Comparison of ENCODE assay signal across 1 cellular context in the genomic region with DNA sequence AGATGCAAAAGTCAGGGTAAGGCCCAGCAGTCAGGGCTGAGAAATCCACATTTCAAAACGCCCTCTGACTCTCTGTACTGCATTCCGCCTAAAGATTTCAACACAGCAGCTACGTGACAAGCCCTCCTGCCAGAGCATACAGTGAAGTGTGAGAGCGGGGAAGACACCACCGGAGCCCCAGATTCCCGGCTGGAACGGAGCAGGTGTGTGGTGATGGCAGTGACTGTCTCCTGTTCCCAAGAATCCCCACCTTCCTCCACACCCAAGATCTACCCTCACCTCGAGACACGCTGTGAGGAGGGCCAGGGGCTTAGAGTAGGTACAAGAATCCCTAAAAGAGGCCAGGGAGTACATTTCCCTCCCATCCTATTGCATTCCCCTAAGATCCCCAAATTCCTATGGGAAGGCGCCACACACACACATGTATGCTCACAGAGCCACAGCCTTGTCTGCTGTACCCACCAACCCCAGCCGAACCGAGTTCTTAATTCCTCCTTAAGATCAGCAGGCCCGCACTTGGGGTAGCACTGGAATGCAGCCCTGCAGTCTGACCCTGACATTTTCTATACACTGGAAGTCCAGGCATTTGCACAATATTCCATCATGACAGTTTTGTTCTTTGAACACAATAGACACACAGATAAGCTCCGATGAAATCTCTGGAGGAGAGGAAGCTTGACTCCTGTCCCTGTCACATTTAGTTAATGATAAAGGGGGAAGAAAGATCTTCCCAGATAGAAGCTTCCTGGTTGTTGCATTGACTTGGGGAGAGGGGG.
TF ChIP-seq lines count a peak whose summit lies in the region.

No MANE protein-coding gene starts in this region.

TF ChIP-seq in HepG2, 621 proteins besides CTCF, POLR2A, EP300 and RAD21 (continued from another document and continues in another):
- TF ChIP-seq, protein P1, sequence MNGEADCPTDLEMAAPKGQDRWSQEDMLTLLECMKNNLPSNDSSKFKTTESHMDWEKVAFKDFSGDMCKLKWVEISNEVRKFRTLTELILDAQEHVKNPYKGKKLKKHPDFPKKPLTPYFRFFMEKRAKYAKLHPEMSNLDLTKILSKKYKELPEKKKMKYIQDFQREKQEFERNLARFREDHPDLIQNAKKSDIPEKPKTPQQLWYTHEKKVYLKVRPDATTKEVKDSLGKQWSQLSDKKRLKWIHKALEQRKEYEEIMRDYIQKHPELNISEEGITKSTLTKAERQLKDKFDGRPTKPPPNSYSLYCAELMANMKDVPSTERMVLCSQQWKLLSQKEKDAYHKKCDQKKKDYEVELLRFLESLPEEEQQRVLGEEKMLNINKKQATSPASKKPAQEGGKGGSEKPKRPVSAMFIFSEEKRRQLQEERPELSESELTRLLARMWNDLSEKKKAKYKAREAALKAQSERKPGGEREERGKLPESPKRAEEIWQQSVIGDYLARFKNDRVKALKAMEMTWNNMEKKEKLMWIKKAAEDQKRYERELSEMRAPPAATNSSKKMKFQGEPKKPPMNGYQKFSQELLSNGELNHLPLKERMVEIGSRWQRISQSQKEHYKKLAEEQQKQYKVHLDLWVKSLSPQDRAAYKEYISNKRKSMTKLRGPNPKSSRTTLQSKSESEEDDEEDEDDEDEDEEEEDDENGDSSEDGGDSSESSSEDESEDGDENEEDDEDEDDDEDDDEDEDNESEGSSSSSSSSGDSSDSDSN (CRISPR knock-in tag; IDR thresholded peaks at IDR 0.05): peak; percentile 57
- TF ChIP-seq JARID2 (CRISPR knock-in tag; IDR thresholded peaks at IDR 0.05; ENCODE audit: insufficient replicate concordance): no peak
- no peak for TF ChIP-seq WIZ (CRISPR knock-in tag; IDR thresholded peaks at IDR 0.05)
- TF ChIP-seq SP4 (CRISPR knock-in tag; IDR thresholded peaks at IDR 0.05): no peak
- TF ChIP-seq PAF1 (CRISPR knock-in tag; IDR thresholded peaks at IDR 0.05): no peak
- TF ChIP-seq RXRB (CRISPR knock-in tag; IDR thresholded peaks at IDR 0.05; ENCODE audit: borderline replicate concordance): peak; percentile 46; the same call in 1 of the 2 replicates
- TF ChIP-seq ZNF501 (CRISPR knock-in tag; IDR thresholded peaks at IDR 0.05): 0 out of 2 replicates have a peak, but pooled peaks have one; percentile 58
- TF ChIP-seq NR2F1 (CRISPR knock-in tag; IDR thresholded peaks at IDR 0.05): no peak
- TF ChIP-seq MTA1 (CRISPR knock-in tag; IDR thresholded peaks at IDR 0.05; ENCODE audit: borderline replicate concordance): peak; percentile 33; the same call in 1 of the 2 replicates
- TF ChIP-seq, protein P2, sequence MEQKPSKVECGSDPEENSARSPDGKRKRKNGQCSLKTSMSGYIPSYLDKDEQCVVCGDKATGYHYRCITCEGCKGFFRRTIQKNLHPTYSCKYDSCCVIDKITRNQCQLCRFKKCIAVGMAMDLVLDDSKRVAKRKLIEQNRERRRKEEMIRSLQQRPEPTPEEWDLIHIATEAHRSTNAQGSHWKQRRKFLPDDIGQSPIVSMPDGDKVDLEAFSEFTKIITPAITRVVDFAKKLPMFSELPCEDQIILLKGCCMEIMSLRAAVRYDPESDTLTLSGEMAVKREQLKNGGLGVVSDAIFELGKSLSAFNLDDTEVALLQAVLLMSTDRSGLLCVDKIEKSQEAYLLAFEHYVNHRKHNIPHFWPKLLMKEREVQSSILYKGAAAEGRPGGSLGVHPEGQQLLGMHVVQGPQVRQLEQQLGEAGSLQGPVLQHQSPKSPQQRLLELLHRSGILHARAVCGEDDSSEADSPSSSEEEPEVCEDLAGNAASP (CRISPR knock-in tag; IDR thresholded peaks at IDR 0.05; ENCODE audit: borderline replicate concordance): peak; percentile 52; the same call in 1 of the 2 replicates
- TF ChIP-seq, protein P3, sequence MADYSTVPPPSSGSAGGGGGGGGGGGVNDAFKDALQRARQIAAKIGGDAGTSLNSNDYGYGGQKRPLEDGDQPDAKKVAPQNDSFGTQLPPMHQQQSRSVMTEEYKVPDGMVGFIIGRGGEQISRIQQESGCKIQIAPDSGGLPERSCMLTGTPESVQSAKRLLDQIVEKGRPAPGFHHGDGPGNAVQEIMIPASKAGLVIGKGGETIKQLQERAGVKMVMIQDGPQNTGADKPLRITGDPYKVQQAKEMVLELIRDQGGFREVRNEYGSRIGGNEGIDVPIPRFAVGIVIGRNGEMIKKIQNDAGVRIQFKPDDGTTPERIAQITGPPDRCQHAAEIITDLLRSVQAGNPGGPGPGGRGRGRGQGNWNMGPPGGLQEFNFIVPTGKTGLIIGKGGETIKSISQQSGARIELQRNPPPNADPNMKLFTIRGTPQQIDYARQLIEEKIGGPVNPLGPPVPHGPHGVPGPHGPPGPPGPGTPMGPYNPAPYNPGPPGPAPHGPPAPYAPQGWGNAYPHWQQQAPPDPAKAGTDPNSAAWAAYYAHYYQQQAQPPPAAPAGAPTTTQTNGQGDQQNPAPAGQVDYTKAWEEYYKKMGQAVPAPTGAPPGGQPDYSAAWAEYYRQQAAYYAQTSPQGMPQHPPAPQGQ (CRISPR knock-in tag; IDR thresholded peaks at IDR 0.05; ENCODE audit: borderline replicate concordance): no peak
- TF ChIP-seq ZNF598 (CRISPR knock-in tag; IDR thresholded peaks at IDR 0.05; ENCODE audit: borderline replicate concordance): peak; percentile 81; the same call in 1 of the 2 replicates
- peak; percentile 94 for TF ChIP-seq GATA4 (IDR thresholded peaks at IDR 0.05; ENCODE audit: borderline replicate concordance, low read depth)
- TF ChIP-seq ZMYM4 (CRISPR knock-in tag; IDR thresholded peaks at IDR 0.05): peak; percentile 38; the same call in 1 of the 2 replicates
- peak; percentile 26; the same call in 1 of the 2 replicates for TF ChIP-seq PITX1 (CRISPR knock-in tag; IDR thresholded peaks at IDR 0.05)
- TF ChIP-seq MTA3 (CRISPR knock-in tag; IDR thresholded peaks at IDR 0.05): no peak
- TF ChIP-seq, protein P4, sequence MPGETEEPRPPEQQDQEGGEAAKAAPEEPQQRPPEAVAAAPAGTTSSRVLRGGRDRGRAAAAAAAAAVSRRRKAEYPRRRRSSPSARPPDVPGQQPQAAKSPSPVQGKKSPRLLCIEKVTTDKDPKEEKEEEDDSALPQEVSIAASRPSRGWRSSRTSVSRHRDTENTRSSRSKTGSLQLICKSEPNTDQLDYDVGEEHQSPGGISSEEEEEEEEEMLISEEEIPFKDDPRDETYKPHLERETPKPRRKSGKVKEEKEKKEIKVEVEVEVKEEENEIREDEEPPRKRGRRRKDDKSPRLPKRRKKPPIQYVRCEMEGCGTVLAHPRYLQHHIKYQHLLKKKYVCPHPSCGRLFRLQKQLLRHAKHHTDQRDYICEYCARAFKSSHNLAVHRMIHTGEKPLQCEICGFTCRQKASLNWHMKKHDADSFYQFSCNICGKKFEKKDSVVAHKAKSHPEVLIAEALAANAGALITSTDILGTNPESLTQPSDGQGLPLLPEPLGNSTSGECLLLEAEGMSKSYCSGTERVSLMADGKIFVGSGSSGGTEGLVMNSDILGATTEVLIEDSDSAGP (CRISPR knock-in tag; IDR thresholded peaks at IDR 0.05; ENCODE audit: borderline replicate concordance): peak; percentile 59; the same call in 1 of the 2 replicates
- peak; percentile 76 for TF ChIP-seq RARA (CRISPR knock-in tag; IDR thresholded peaks at IDR 0.05)
- TF ChIP-seq, protein P5, sequence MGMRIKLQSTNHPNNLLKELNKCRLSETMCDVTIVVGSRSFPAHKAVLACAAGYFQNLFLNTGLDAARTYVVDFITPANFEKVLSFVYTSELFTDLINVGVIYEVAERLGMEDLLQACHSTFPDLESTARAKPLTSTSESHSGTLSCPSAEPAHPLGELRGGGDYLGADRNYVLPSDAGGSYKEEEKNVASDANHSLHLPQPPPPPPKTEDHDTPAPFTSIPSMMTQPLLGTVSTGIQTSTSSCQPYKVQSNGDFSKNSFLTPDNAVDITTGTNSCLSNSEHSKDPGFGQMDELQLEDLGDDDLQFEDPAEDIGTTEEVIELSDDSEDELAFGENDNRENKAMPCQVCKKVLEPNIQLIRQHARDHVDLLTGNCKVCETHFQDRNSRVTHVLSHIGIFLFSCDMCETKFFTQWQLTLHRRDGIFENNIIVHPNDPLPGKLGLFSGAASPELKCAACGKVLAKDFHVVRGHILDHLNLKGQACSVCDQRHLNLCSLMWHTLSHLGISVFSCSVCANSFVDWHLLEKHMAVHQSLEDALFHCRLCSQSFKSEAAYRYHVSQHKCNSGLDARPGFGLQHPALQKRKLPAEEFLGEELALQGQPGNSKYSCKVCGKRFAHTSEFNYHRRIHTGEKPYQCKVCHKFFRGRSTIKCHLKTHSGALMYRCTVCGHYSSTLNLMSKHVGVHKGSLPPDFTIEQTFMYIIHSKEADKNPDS (CRISPR knock-in tag; IDR thresholded peaks at IDR 0.05): 0 out of 2 replicates have a peak, but pooled peaks have one; percentile 21
- TF ChIP-seq, protein P6, sequence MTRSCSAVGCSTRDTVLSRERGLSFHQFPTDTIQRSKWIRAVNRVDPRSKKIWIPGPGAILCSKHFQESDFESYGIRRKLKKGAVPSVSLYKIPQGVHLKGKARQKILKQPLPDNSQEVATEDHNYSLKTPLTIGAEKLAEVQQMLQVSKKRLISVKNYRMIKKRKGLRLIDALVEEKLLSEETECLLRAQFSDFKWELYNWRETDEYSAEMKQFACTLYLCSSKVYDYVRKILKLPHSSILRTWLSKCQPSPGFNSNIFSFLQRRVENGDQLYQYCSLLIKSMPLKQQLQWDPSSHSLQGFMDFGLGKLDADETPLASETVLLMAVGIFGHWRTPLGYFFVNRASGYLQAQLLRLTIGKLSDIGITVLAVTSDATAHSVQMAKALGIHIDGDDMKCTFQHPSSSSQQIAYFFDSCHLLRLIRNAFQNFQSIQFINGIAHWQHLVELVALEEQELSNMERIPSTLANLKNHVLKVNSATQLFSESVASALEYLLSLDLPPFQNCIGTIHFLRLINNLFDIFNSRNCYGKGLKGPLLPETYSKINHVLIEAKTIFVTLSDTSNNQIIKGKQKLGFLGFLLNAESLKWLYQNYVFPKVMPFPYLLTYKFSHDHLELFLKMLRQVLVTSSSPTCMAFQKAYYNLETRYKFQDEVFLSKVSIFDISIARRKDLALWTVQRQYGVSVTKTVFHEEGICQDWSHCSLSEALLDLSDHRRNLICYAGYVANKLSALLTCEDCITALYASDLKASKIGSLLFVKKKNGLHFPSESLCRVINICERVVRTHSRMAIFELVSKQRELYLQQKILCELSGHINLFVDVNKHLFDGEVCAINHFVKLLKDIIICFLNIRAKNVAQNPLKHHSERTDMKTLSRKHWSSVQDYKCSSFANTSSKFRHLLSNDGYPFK (CRISPR knock-in tag; IDR thresholded peaks at IDR 0.05; ENCODE audit: borderline replicate concordance): peak; percentile 36; the same call in 1 of the 2 replicates
- TF ChIP-seq, protein P7, sequence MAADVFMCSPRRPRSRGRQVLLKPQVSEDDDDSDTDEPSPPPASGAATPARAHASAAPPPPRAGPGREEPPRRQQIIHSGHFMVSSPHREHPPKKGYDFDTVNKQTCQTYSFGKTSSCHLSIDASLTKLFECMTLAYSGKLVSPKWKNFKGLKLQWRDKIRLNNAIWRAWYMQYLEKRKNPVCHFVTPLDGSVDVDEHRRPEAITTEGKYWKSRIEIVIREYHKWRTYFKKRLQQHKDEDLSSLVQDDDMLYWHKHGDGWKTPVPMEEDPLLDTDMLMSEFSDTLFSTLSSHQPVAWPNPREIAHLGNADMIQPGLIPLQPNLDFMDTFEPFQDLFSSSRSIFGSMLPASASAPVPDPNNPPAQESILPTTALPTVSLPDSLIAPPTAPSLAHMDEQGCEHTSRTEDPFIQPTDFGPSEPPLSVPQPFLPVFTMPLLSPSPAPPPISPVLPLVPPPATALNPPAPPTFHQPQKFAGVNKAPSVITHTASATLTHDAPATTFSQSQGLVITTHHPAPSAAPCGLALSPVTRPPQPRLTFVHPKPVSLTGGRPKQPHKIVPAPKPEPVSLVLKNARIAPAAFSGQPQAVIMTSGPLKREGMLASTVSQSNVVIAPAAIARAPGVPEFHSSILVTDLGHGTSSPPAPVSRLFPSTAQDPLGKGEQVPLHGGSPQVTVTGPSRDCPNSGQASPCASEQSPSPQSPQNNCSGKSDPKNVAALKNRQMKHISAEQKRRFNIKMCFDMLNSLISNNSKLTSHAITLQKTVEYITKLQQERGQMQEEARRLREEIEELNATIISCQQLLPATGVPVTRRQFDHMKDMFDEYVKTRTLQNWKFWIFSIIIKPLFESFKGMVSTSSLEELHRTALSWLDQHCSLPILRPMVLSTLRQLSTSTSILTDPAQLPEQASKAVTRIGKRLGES (CRISPR knock-in tag; IDR thresholded peaks at IDR 0.05; ENCODE audit: borderline replicate concordance): no peak
- TF ChIP-seq CEBPB (IDR thresholded peaks at IDR 0.05; ENCODE audit: borderline replicate concordance, low read depth, low read length): peak; percentile 90
- TF ChIP-seq TSC22D2 (CRISPR knock-in tag; IDR thresholded peaks at IDR 0.05; ENCODE audit: borderline replicate concordance): no peak
- 0 out of 2 replicates have a peak, but pooled peaks have one; percentile 54 for TF ChIP-seq ZNF607 (CRISPR knock-in tag; IDR thresholded peaks at IDR 0.05; ENCODE audit: borderline replicate concordance)
- peak; percentile 91 for TF ChIP-seq ZNF292 (CRISPR knock-in tag; IDR thresholded peaks at IDR 0.05; ENCODE audit: borderline replicate concordance, low read depth)
- TF ChIP-seq, protein P8, sequence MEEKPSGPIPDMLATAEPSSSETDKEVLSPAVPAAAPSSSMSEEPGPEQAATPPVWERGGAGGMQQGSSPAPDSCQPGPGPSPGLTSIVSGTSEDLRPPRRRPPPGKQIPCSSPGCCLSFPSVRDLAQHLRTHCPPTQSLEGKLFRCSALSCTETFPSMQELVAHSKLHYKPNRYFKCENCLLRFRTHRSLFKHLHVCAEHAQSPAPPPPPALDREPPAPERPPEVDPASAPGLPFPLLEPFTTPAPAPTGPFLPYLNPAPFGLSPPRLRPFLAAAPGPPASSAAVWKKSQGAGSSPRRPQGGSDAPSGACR (CRISPR knock-in tag; IDR thresholded peaks at IDR 0.05): 0 out of 2 replicates have a peak, but pooled peaks have one; percentile 22
- peak; percentile 53; the same call in 1 of the 2 replicates for TF ChIP-seq PPARG (CRISPR knock-in tag; conservative IDR thresholded peaks at IDR 0.05)
- peak; percentile 10; the same call in 1 of the 2 replicates for TF ChIP-seq HDAC2 (CRISPR knock-in tag; IDR thresholded peaks at IDR 0.05)
- TF ChIP-seq SNAI1 (CRISPR knock-in tag; IDR thresholded peaks at IDR 0.05; ENCODE audit: borderline replicate concordance): peak; percentile 83; the same call in 1 of the 2 replicates
- TF ChIP-seq PHF8 (CRISPR knock-in tag; IDR thresholded peaks at IDR 0.05): no peak
- TF ChIP-seq PHF21A (CRISPR knock-in tag; IDR thresholded peaks at IDR 0.05): peak; percentile 16
- TF ChIP-seq ZSCAN22 (CRISPR knock-in tag; IDR thresholded peaks at IDR 0.05): peak; percentile 54; the same call in 1 of the 2 replicates
- 0 out of 2 replicates have a peak, but pooled peaks have one; percentile 78 for TF ChIP-seq THYN1 (CRISPR knock-in tag; IDR thresholded peaks at IDR 0.05; ENCODE audit: borderline replicate concordance, low read depth)
- peak; percentile 56 for TF ChIP-seq NR2F6 (IDR thresholded peaks at IDR 0.05)
- peak; percentile 62 for TF ChIP-seq NR2F6 (CRISPR knock-in tag; IDR thresholded peaks at IDR 0.05)
- peak; percentile 34; the same call in 1 of the 2 replicates for TF ChIP-seq SAFB2 (CRISPR knock-in tag; IDR thresholded peaks at IDR 0.05; ENCODE audit: borderline replicate concordance, low read depth)
